ENCODE assay signal across 18 cellular contexts in genomic region chr6:15618685-15619084, GRCh38.
"Had no signal": no experiment of that assay in that cellular context is flagged by ENCODE, and none has a peak within 500 bp of the region (broad histone marks: within the 10 kb centered on the region; RNA-seq: fewer than 3 reads in every experiment).

No MANE protein-coding gene starts in this region.

- H3K27ac Mint-ChIP-seq: naive thymus-derived CD4-positive, alpha-beta T cell had no signal

- H3K9me3 Mint-ChIP-seq: naive thymus-derived CD4-positive, alpha-beta T cell had no signal

- H3K27me3 ChIP-seq: dorsolateral prefrontal cortex, esophagus muscularis mucosa, foreskin keratinocyte, gastroesophageal sphincter, heart left ventricle, hepatocyte, left lung had no signal

- H3K4me3 ChIP-seq: coronary artery, dorsolateral prefrontal cortex, esophagus muscularis mucosa, gastroesophageal sphincter, heart left ventricle, hepatocyte, left lung, lower lobe of right lung had no signal

- H3K4me3 Mint-ChIP-seq: naive thymus-derived CD4-positive, alpha-beta T cell had no signal

- H3K9me3 ChIP-seq: esophagus muscularis mucosa, gastroesophageal sphincter, heart left ventricle, left lung, lower lobe of right lung had no signal

- ATAC-seq: foreskin keratinocyte; gastroesophageal sphincter; heart left ventricle; left cardiac atrium; left lung; left ventricle myocardium superior; lower lobe of right lung; naive thymus-derived CD4-positive, alpha-beta T cell had no signal

- H3K27me3 Mint-ChIP-seq: naive thymus-derived CD4-positive, alpha-beta T cell had no signal

- H3K4me2 ChIP-seq: hepatocyte had no signal

- H2AFZ ChIP-seq: hepatocyte had no signal

- H3K27ac ChIP-seq: coronary artery, dorsolateral prefrontal cortex, esophagus muscularis mucosa, foreskin keratinocyte, gastroesophageal sphincter, heart left ventricle, hepatocyte, left lung, lower lobe of right lung had no signal

- DNase-seq: dermis blood vessel endothelial cell; dorsolateral prefrontal cortex; effector CD4-positive, alpha-beta T cell; effector memory CD4-positive, alpha-beta T cell; foreskin keratinocyte; heart left ventricle; hypothalamus; left cardiac atrium; left lung; left ventricle myocardium superior; lower lobe of right lung; mesendoderm; midbrain; naive thymus-derived CD4-positive, alpha-beta T cell had no signal
